ENCODE assay signal across 10 cellular contexts in genomic region chr10:102435098-102435497, GRCh38. TPM values are rescaled to one million over a fixed set of nuclear protein-coding genes. Genes with fewer than 3 reads are reported as not detected.
A peak's percentile ranks its signal among the peaks of the same experiment; 100 is the strongest.
DNase-seq lines count a peak whose midpoint lies in the region; ATAC-seq and TF ChIP-seq lines count a peak whose summit lies in the region.
"Had no signal": no experiment of that assay in that cellular context is flagged by ENCODE, and none has a peak within 500 bp of the region (broad histone marks: within the 10 kb centered on the region; RNA-seq: fewer than 3 reads in every experiment).

No MANE protein-coding gene starts in this region.

- H3K9me3 ChIP-seq in left lung, result no peaks in the 10 kb centered on the region
- H3K9me3 ChIP-seq: SJSA1 had no signal

- peaks cover 13 to 55% of the 10 kb centered on the region in 2 donors for H3K4me1 ChIP-seq in left lung

- peaks cover 25% of the 10 kb centered on the region for H3K36me3 Mint-ChIP-seq in T-helper 2 cell treated with Interferon-gamma antibody and Interleukin-4, amounts not matched to agents 5 μg/mL and 100 μg/mL, for 36 hours (ENCODE audit: low read depth)
- H3K36me3 Mint-ChIP-seq in activated T-helper 17 cell treated with anti-CD3 and anti-CD28 coated beads, Interleukin-2, amount 50 U/mL, for 72 hours (ENCODE audit: low read depth), result peaks cover 11% of the 10 kb centered on the region

- H3K27me3 ChIP-seq in left lung, result no peaks in the 10 kb centered on the region
- H3K27me3 ChIP-seq: SJSA1 had no signal

- no peaks in the 10 kb centered on the region for H3K9me3 Mint-ChIP-seq in T-helper 2 cell treated with Interferon-gamma antibody and Interleukin-4, amounts not matched to agents 5 μg/mL and 100 μg/mL, for 36 hours
- H3K9me3 Mint-ChIP-seq in activated T-helper 17 cell treated with anti-CD3 and anti-CD28 coated beads, Interleukin-2, amount 50 U/mL, for 72 hours, result no peaks in the 10 kb centered on the region
- no peaks in the 10 kb centered on the region for H3K9me3 Mint-ChIP-seq in stimulated activated naive CD8-positive, alpha-beta T cell treated with anti-CD3 and anti-CD28 coated beads, Interleukin-15, amount 100 ng/mL, for 72 hours

- H3K4me3 Mint-ChIP-seq in T-helper 2 cell treated with Interferon-gamma antibody and Interleukin-4, amounts not matched to agents 5 μg/mL and 100 μg/mL, for 36 hours, result peak overlapping the region; percentile 97
- H3K4me3 Mint-ChIP-seq in activated T-helper 17 cell treated with anti-CD3 and anti-CD28 coated beads, Interleukin-2, amount 50 U/mL, for 72 hours, result peak overlapping the region; percentile 89
- H3K4me3 Mint-ChIP-seq in stimulated activated naive CD8-positive, alpha-beta T cell treated with anti-CD3 and anti-CD28 coated beads, Interleukin-15, amount 100 ng/mL, for 72 hours, result peak overlapping the region; percentile 82 to 87

- H3K27ac Mint-ChIP-seq in T-helper 2 cell treated with Interferon-gamma antibody and Interleukin-4, amounts not matched to agents 5 μg/mL and 100 μg/mL, for 36 hours, result peak overlapping the region; percentile 89
- peak overlapping the region; percentile 82 for H3K27ac Mint-ChIP-seq in activated T-helper 17 cell treated with anti-CD3 and anti-CD28 coated beads, Interleukin-2, amount 50 U/mL, for 72 hours
- peak overlapping the region; percentile 92 to 95 for H3K27ac Mint-ChIP-seq in stimulated activated naive CD8-positive, alpha-beta T cell treated with anti-CD3 and anti-CD28 coated beads, Interleukin-15, amount 100 ng/mL, for 72 hours

- TF ChIP-seq CTCF in left lung (IDR thresholded peaks at IDR 0.05), result no peak

- H3K27me3 Mint-ChIP-seq in T-helper 2 cell treated with Interferon-gamma antibody and Interleukin-4, amounts not matched to agents 5 μg/mL and 100 μg/mL, for 36 hours (ENCODE audit: low read depth), result no peaks in the 10 kb centered on the region
- H3K27me3 Mint-ChIP-seq in activated T-helper 17 cell treated with anti-CD3 and anti-CD28 coated beads, Interleukin-2, amount 50 U/mL, for 72 hours, result no peaks in the 10 kb centered on the region
- H3K27me3 Mint-ChIP-seq in stimulated activated naive CD8-positive, alpha-beta T cell treated with anti-CD3 and anti-CD28 coated beads, Interleukin-15, amount 100 ng/mL, for 72 hours, result no peaks in the 10 kb centered on the region

- no peaks in the 10 kb centered on the region for H3K36me3 ChIP-seq in left lung

- peak overlapping the region; percentile 15 to 38 for H3K4me3 ChIP-seq in left lung
- H3K4me3 ChIP-seq: SJSA1 had no signal

- no peak for DNase-seq in T-helper 2 cell treated with Interferon-gamma antibody and Interleukin-4, amounts not matched to agents 5 μg/mL and 100 μg/mL, for 36 hours (ENCODE audit: low spot score)
- DNase-seq in T-helper 2 cell (no peak), left lung (no peak), NCI-H510A (lab: John Stamatoyannopoulos, UW) (no peak), NAMALWA (ENCODE audit: low spot score) (no peak)
- no peak for DNase-seq in stimulated activated naive CD8-positive, alpha-beta T cell treated with anti-CD3 and anti-CD28 coated beads, Interleukin-15, amount 100 ng/mL, for 72 hours
- DNase-seq: NCI-H2107 had no signal

- ATAC-seq in activated T-helper 17 cell treated with anti-CD3 and anti-CD28 coated beads, Interleukin-2, amount 50 U/mL, for 72 hours (replicated peaks), result no peak
- ATAC-seq in left lung (no peak), HG03342 (IDR thresholded peaks at IDR 0.05; ENCODE audit: unreplicated experiment) (no peak)
- ATAC-seq in stimulated activated naive CD8-positive, alpha-beta T cell treated with anti-CD3 and anti-CD28 coated beads, Interleukin-15, amount 100 ng/mL, for 72 hours, result no peak

- intact Hi-C loops in left lung (cut with DNase I), result no loop called here

- peak overlapping the region; percentile 77 to 84 for H3K27ac ChIP-seq in left lung
- H3K27ac ChIP-seq: SJSA1 had no signal

- H3K4me1 Mint-ChIP-seq in T-helper 2 cell treated with Interferon-gamma antibody and Interleukin-4, amounts not matched to agents 5 μg/mL and 100 μg/mL, for 36 hours (ENCODE audit: low read depth), result peaks cover 46% of the 10 kb centered on the region
- peaks cover 34% of the 10 kb centered on the region for H3K4me1 Mint-ChIP-seq in activated T-helper 17 cell treated with anti-CD3 and anti-CD28 coated beads, Interleukin-2, amount 50 U/mL, for 72 hours
- peaks cover 66% of the 10 kb centered on the region for H3K4me1 Mint-ChIP-seq in stimulated activated naive CD8-positive, alpha-beta T cell treated with anti-CD3 and anti-CD28 coated beads, Interleukin-15, amount 100 ng/mL, for 72 hours

RNA-seq across cellular contexts. Expression of gene CUEDC2, which starts 2.7 kb away (rescaled TPM):
- 10 to 100 TPM; 53.3 to 58.5 TPM for total RNA-seq in activated T-helper 17 cell treated with anti-CD3 and anti-CD28 coated beads, Interleukin-2, amount 50 U/mL, for 72 hours
- total RNA-seq in left lung, result 10 to 100 TPM; 47.0 to 48.2 TPM

RNA-seq across cellular contexts. Expression of gene FBXL15, which starts 14.5 kb away (rescaled TPM):
- 10 to 100 TPM; 12.6 to 15.4 TPM for total RNA-seq in activated T-helper 17 cell treated with anti-CD3 and anti-CD28 coated beads, Interleukin-2, amount 50 U/mL, for 72 hours
- total RNA-seq in left lung, result 10 to 100 TPM; 17.4 to 18.7 TPM

RNA-seq across cellular contexts. Expression of gene C10orf95, which starts 16.2 kb away (rescaled TPM):
- under 1 TPM; 0.29 to 0.39 TPM for total RNA-seq in activated T-helper 17 cell treated with anti-CD3 and anti-CD28 coated beads, Interleukin-2, amount 50 U/mL, for 72 hours
- total RNA-seq in left lung, result 1 to 10 TPM; 5.6 to 7.3 TPM
- total RNA-seq: SJSA1 had no signal

RNA-seq across cellular contexts. Expression of gene PSD, which starts 16.5 kb away (rescaled TPM):
- 1 to 10 TPM; 3.0 to 8.0 TPM for total RNA-seq in activated T-helper 17 cell treated with anti-CD3 and anti-CD28 coated beads, Interleukin-2, amount 50 U/mL, for 72 hours
- total RNA-seq in left lung, result 1 to 10 TPM; 1.4 to 5.4 TPM

RNA-seq across cellular contexts. Expression of gene NFKB2, which starts 39.6 kb away (rescaled TPM):
- 100 to 1,000 TPM; 192 to 372 TPM for total RNA-seq in activated T-helper 17 cell treated with anti-CD3 and anti-CD28 coated beads, Interleukin-2, amount 50 U/mL, for 72 hours
- total RNA-seq in left lung, result 10 to 100 TPM; 37.0 to 50.2 TPM

Comparison
In these comparisons a context has a peak if more than half of its experiments do, and no peak if none do; other contexts are left out.
1. RNA of gene C10orf95, which starts 16.2 kb away (total RNA-seq): 5.6 to 7.3 TPM in left lung; 0.29 to 0.39 TPM in activated T-helper 17 cell treated with anti-CD3 and anti-CD28 coated beads, Interleukin-2, amount 50 U/mL, for 72 hours; every median in the first group is over 4 times any median in the second.
2. Peak in every context shown above with its lines, with median percentiles within 50 percentile points of each other: H3K27ac Mint-ChIP-seq and H3K4me3 Mint-ChIP-seq.